In the genomic region with DNA sequence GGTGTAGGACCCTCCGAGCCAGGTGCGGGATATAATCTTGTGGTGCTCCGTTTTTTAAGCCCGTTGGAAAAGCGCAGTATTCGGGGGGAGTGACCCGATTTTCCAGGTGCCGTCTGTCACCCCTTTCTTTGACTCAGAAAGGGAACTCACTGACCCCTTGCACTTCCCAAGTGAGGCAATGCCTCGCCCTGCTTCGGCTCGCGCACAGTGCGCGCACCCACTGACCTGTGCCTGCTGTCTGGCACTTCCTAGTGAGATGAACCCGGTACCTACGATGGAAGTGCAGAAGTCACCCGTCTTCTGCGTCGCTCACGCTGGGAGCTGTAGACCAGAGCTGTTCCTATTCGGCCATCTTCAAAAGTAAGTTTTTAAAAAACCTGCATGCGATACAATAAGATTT, we compare ENCODE assay signal across 8 cellular contexts.
DNase-seq lines count a peak whose midpoint lies in the region; ATAC-seq and TF ChIP-seq lines count a peak whose summit lies in the region.
"Not testable (repeated sequence)": the region's sequence is repeated elsewhere in the genome, so short reads cannot be mapped to it uniquely, and the experiment has no call there.

No MANE protein-coding gene starts in this region.

- CTCF ChIA-PET in CD4-positive, alpha-beta memory T cell (lab: Charles Lee; ENCODE audit: partially characterized antibody); T-cell (lab: Charles Lee): not testable (repeated sequence)

- peak overlapping the region; percentile 59 for H3K4me2 ChIP-seq in H9 (ENCODE audit: insufficient read depth, insufficient read length, low read length)
- H3K4me2 ChIP-seq in trophoblast cell (ENCODE audit: low read length), result peak overlapping the region; percentile 50

- H3K27ac Mint-ChIP-seq in CD4-positive, alpha-beta memory T cell, result peak overlapping the region in 1 of 7 donors; percentile 21
- peak overlapping the region in 2 of 3 experiments; percentile 96 to 97; a peak in 5 of 7 replicates for H3K27ac Mint-ChIP-seq in H9
- not testable (repeated sequence) for H3K27ac Mint-ChIP-seq in T-cell, memory B cell
- peak overlapping the region in 1 of 5 experiments; percentile 86 for H3K27ac Mint-ChIP-seq in brain

- not testable (repeated sequence) for H3K79me2 ChIP-seq in H9 (ENCODE audit: insufficient read depth, low read length); trophoblast cell (ENCODE audit: control insufficient read depth, insufficient read depth, low read length, poor library complexity)

- no CpG with 5 or more reads among the region's 22 CpGs for WGBS in H9 (ENCODE audit: extremely low coverage, insufficient read length, low lambda C conversion rate)
- no CpG with 5 or more reads among the region's 22 CpGs for WGBS in trophoblast cell (ENCODE audit: extremely low coverage, insufficient coverage, insufficient read length)

- POLR2A ChIA-PET in CD4-positive, alpha-beta memory T cell (lab: Charles Lee; ENCODE audit: partially characterized antibody); T-cell (lab: Charles Lee): not testable (repeated sequence)

- not testable (repeated sequence) for DNase-seq in CD4-positive, alpha-beta memory T cell; T-cell; cardiac muscle cell (ENCODE audit: low read depth in 1 of 2, low spot score in 1 of 2); memory B cell (ENCODE audit: low spot score in 2 of 2)
- DNase-seq in H9 (peak; percentile 34), NCI-H345 (lab: John Stamatoyannopoulos, UW) (peak; percentile 2), trophoblast cell (peak in 1 of 2 donors; percentile 23)

- not testable (repeated sequence) for H2BK12ac ChIP-seq in H9 (ENCODE audit: insufficient read length, low read depth, low read length); trophoblast cell (ENCODE audit: low read length)

- H3K14ac ChIP-seq in H9 (ENCODE audit: insufficient read depth, low read length), result not testable (repeated sequence)
- H3K14ac ChIP-seq in trophoblast cell (ENCODE audit: low read length), result peak overlapping the region; percentile 35

- H4K5ac ChIP-seq in H9 (ENCODE audit: insufficient read length, low read depth, low read length), result not testable (repeated sequence)

- not testable (repeated sequence) for H4K8ac ChIP-seq in H9 (replicated peaks; ENCODE audit: insufficient read length, low read depth, low read length); trophoblast cell (ENCODE audit: low read depth, low read length)

- not testable (repeated sequence) for H3T11ph ChIP-seq in H9 (ENCODE audit: low read length)

- H3K27me3 Mint-ChIP-seq in CD4-positive, alpha-beta memory T cell; H9 (ENCODE audit: low read depth); T-cell; brain; memory B cell: not testable (repeated sequence)

- H3K4me3 ChIP-seq in CD4-positive, alpha-beta memory T cell (ENCODE audit: low read length in 2 of 2), result not testable (repeated sequence)
- H3K4me3 ChIP-seq in cardiac muscle cell, result peak overlapping the region; percentile 12
- peak overlapping the region; percentile 57 for H3K4me3 ChIP-seq in trophoblast cell (ENCODE audit: low read depth, low read length)

- not testable (repeated sequence) for H3K36me3 Mint-ChIP-seq in CD4-positive, alpha-beta memory T cell; H9 (ENCODE audit: insufficient read depth in 1 of 3, low read depth in 3 of 3); T-cell; brain; memory B cell

- not testable (repeated sequence) for H3K23ac ChIP-seq in H9 (ENCODE audit: insufficient read length, low read depth, low read length); trophoblast cell (ENCODE audit: low read length)

- not testable (repeated sequence) for H3K23me2 ChIP-seq in H9 (ENCODE audit: insufficient read length, low read depth, low read length, poor library complexity, severe bottlenecking)

- intact Hi-C loops in CD4-positive, alpha-beta memory T cell (cut with micrococcal nuclease), result not testable (repeated sequence)

- H2BK120ac ChIP-seq in H9 (ENCODE audit: low read depth, low read length, poor library complexity, severe bottlenecking); trophoblast cell (ENCODE audit: insufficient read depth, low read length, poor library complexity): not testable (repeated sequence)

- not testable (repeated sequence) for H2AK5ac ChIP-seq in H9 (ENCODE audit: insufficient read length, low read length); trophoblast cell (ENCODE audit: low read length)

- H3K4ac ChIP-seq in H9 (ENCODE audit: low read depth, low read length); trophoblast cell (ENCODE audit: low read depth, low read length): not testable (repeated sequence)

- ATAC-seq in T-cell (replicated peaks in 1 of 4); memory B cell (ENCODE audit: low read depth): not testable (repeated sequence)

- not testable (repeated sequence) for H2BK5ac ChIP-seq in H9 (ENCODE audit: insufficient read length, low read length); trophoblast cell (ENCODE audit: low read depth, low read length, poor library complexity)

- not testable (repeated sequence) for H2BK15ac ChIP-seq in H9 (ENCODE audit: low read depth, low read length)

- H3K4me1 ChIP-seq in CD4-positive, alpha-beta memory T cell (ENCODE audit: insufficient read depth, low read length); H9 (ENCODE audit: insufficient read depth, low read length); cardiac muscle cell (ENCODE audit: low read depth); trophoblast cell (ENCODE audit: control insufficient read depth in 1 of 2, insufficient read depth in 2 of 2, low read length in 2 of 2): not testable (repeated sequence)

- H3K4me1 Mint-ChIP-seq in CD4-positive, alpha-beta memory T cell; T-cell; memory B cell: not testable (repeated sequence)
- peaks cover 17 to 20% of the 10 kb centered on the region in 2 experiments for H3K4me1 Mint-ChIP-seq in H9
- H3K4me1 Mint-ChIP-seq in brain, result peaks cover 13% of the 10 kb centered on the region

- not testable (repeated sequence) for H3K18ac ChIP-seq in H9 (ENCODE audit: insufficient read length, low read depth, low read length); trophoblast cell (ENCODE audit: low read length)

- not testable (repeated sequence) for H3K36me3 ChIP-seq in CD4-positive, alpha-beta memory T cell (ENCODE audit: insufficient read depth, low read length); cardiac muscle cell; trophoblast cell (ENCODE audit: control insufficient read depth in 1 of 2, insufficient read depth in 2 of 2, low read length in 2 of 2)

- H3K27ac ChIP-seq in CD4-positive, alpha-beta memory T cell (ENCODE audit: low read depth, low read length); H9 (ENCODE audit: insufficient read length, low read depth, low read length); cardiac muscle cell; trophoblast cell (ENCODE audit: low read depth, low read length): not testable (repeated sequence)

- H3K56ac ChIP-seq in H9 (ENCODE audit: insufficient read length, low read depth, low read length), result not testable (repeated sequence)

- peak overlapping the region in 5 of 8 donors; percentile 1 to 68 (median 20) for H3K4me3 Mint-ChIP-seq in CD4-positive, alpha-beta memory T cell
- peak overlapping the region; percentile 88 to 94 for H3K4me3 Mint-ChIP-seq in H9
- peak overlapping the region in 2 of 3 donors; percentile 21 to 49 for H3K4me3 Mint-ChIP-seq in T-cell
- peak overlapping the region in 3 of 5 experiments; percentile 52 to 83 (median 77) for H3K4me3 Mint-ChIP-seq in brain
- H3K4me3 Mint-ChIP-seq in memory B cell, result peak overlapping the region; percentile 39

- not testable (repeated sequence) for H4K20me1 ChIP-seq in H9 (ENCODE audit: control insufficient read depth, insufficient read depth, insufficient read length)

- not testable (repeated sequence) for H4K91ac ChIP-seq in H9 (ENCODE audit: insufficient read length, low read depth, low read length); trophoblast cell (ENCODE audit: low read depth, low read length)

- not testable (repeated sequence) for TF ChIP-seq CTCF in H9 (conservative IDR thresholded peaks at IDR 0.05); brain (conservative IDR thresholded peaks at IDR 0.05); cardiac muscle cell (IDR thresholded peaks at IDR 0.05; ENCODE audit: low read depth, low read length)

- H2AFZ ChIP-seq in H9 (ENCODE audit: low read length); trophoblast cell (ENCODE audit: insufficient read depth, low read length, poor library complexity): not testable (repeated sequence)

- not testable (repeated sequence) for H3K9ac ChIP-seq in H9 (ENCODE audit: extremely low read depth, insufficient read length, low read length); trophoblast cell (ENCODE audit: low read length)

- H3K9me3 Mint-ChIP-seq in CD4-positive, alpha-beta memory T cell, result peaks cover 0 to 11% (median 0%) of the 10 kb centered on the region in 8 donors
- not testable (repeated sequence) for H3K9me3 Mint-ChIP-seq in H9, T-cell, brain, memory B cell

- H3K27me3 ChIP-seq in CD4-positive, alpha-beta memory T cell (ENCODE audit: insufficient read depth, low read length); H9 (ENCODE audit: insufficient read depth, low read length); cardiac muscle cell; trophoblast cell (ENCODE audit: insufficient read depth, low read length): not testable (repeated sequence)

- H4K12ac ChIP-seq in trophoblast cell (ENCODE audit: low read depth, low read length), result not testable (repeated sequence)

- H3K9me3 ChIP-seq in CD4-positive, alpha-beta memory T cell (ENCODE audit: control insufficient read depth in 1 of 2, low read length in 2 of 2); H9 (ENCODE audit: control insufficient read depth, low read depth, low read length); cardiac muscle cell (ENCODE audit: low read depth); trophoblast cell (ENCODE audit: insufficient read depth, low read depth, low read length): not testable (repeated sequence)

- not testable (repeated sequence) for H3K79me1 ChIP-seq in H9 (ENCODE audit: insufficient read depth, low read depth, low read length, poor library complexity, severe bottlenecking); trophoblast cell (ENCODE audit: low read length)

- H2BK20ac ChIP-seq in H9 (ENCODE audit: low read depth, low read length, poor library complexity, severe bottlenecking), result not testable (repeated sequence)

Comparison
In these comparisons a context has a peak if more than half of its experiments do, and no peak if none do; other contexts are left out.
1. H3K4me3 Mint-ChIP-seq: peak in every context shown above with its lines; median percentile 91 in H9; 77 in brain; 39 in memory B cell; 35 in T-cell; 20 in CD4-positive, alpha-beta memory T cell.